ENCODE assay signal across 14 cellular contexts in the genomic region with DNA sequence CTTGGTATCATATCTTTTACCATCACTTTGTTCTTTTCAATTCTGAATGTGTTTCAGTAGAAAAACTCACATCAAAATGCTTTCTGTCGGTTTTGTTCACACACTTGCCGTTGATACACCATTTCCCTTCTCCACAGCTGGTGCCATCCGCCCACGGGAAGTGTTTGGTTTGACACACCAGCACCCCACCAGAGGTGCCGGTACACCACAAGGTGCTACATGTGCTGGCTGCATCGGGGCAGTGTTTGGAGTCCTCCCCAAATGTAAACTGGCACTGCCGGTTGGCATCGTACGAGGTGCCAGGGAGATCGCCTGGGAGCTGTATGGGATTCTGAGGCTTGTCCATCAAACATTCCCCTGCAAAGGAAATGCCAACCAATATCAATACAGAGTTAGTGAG. TPM values are rescaled to one million over a fixed set of nuclear protein-coding genes. Genes with fewer than 3 reads are reported as not detected.
DNase-seq lines count a peak whose midpoint lies in the region; ATAC-seq and TF ChIP-seq lines count a peak whose summit lies in the region.
"Had no signal": no experiment of that assay in that cellular context is flagged by ENCODE, and none has a peak within 500 bp of the region (broad histone marks: within the 10 kb centered on the region; RNA-seq: fewer than 3 reads in every experiment).

No MANE protein-coding gene starts in this region.

- DNase-seq in HFFc6 (no peak), epithelial cell of prostate (ENCODE audit: low read depth, low spot score) (no peak), neural crest cell (ENCODE audit: low read depth, low spot score) (no peak), HCEC 1CT (no peak), KG1 (lab: John Stamatoyannopoulos, UW) (no peak)
- DNase-seq: effector CD8-positive, alpha-beta T cell; NCI-H2227 treated with DMSO at 0.1 percent for 48 hours; stimulated activated naive B cell treated with anti-CD40 and anti-IgM and Interleukin-4, amounts not matched to agents 10 μg/mL and 1 μg/mL and 100 μg/mL, for 72 hours had no signal

- H3K27me3 ChIP-seq in ACC112 (ENCODE audit: insufficient read depth, low read length) = no peaks in the 10 kb centered on the region

- H3K36me3 Mint-ChIP-seq in HFFc6 (ENCODE audit: low read depth) = peaks cover 79% of the 10 kb centered on the region
- H3K36me3 Mint-ChIP-seq in neural crest cell (ENCODE audit: low read depth) = peaks cover 28% of the 10 kb centered on the region
- H3K36me3 Mint-ChIP-seq in activated T-helper 17 cell treated with anti-CD3 and anti-CD28 coated beads, Interleukin-2, amount 50 U/mL, for 72 hours (ENCODE audit: low read depth) = no peaks in the 10 kb centered on the region
- H3K36me3 Mint-ChIP-seq: activated naive CD8-positive, alpha-beta T cell; CD8-positive, alpha-beta T cell; stimulated activated naive B cell treated with anti-CD40 and anti-IgM and Interleukin-4, amounts not matched to agents 10 μg/mL and 1 μg/mL and 100 μg/mL, for 72 hours had no signal

- H3K27ac ChIP-seq in ACC112 (ENCODE audit: low read depth, low read length) (peak overlapping the region; percentile 93), epithelial cell of prostate (peak overlapping the region; percentile 66)

- peaks cover 72% of the 10 kb centered on the region for H3K4me1 Mint-ChIP-seq in HFFc6 (ENCODE audit: low read depth)
- H3K4me1 Mint-ChIP-seq in neural crest cell = peaks cover 45% of the 10 kb centered on the region
- H3K4me1 Mint-ChIP-seq in activated T-helper 17 cell treated with anti-CD3 and anti-CD28 coated beads, Interleukin-2, amount 50 U/mL, for 72 hours = no peaks in the 10 kb centered on the region

- H3K4me3 Mint-ChIP-seq in HFFc6 = peak overlapping the region; percentile 94
- peak overlapping the region; percentile 75 for H3K4me3 Mint-ChIP-seq in neural crest cell
- H3K4me3 Mint-ChIP-seq in activated T-helper 17 cell treated with anti-CD3 and anti-CD28 coated beads, Interleukin-2, amount 50 U/mL, for 72 hours = no peak overlapping the region
- H3K4me3 Mint-ChIP-seq: activated naive CD8-positive, alpha-beta T cell; CD8-positive, alpha-beta T cell; stimulated activated naive B cell treated with anti-CD40 and anti-IgM and Interleukin-4, amounts not matched to agents 10 μg/mL and 1 μg/mL and 100 μg/mL, for 72 hours had no signal

- peaks cover 54% of the 10 kb centered on the region for H3K36me3 ChIP-seq in ACC112 (ENCODE audit: insufficient read depth, low read length)

- H3K4me1 ChIP-seq in ACC112 (ENCODE audit: control insufficient read depth, insufficient read depth, low read length, unreplicated experiment) = peaks cover 59% of the 10 kb centered on the region

- peaks cover 33% of the 10 kb centered on the region for H3K79me2 ChIP-seq in ACC112 (ENCODE audit: control insufficient read depth, insufficient read depth, low read length, unreplicated experiment)

- H3K27ac Mint-ChIP-seq in HFFc6 (peak overlapping the region; percentile 64), neural crest cell (ENCODE audit: unreplicated experiment) (no peak overlapping the region)
- H3K27ac Mint-ChIP-seq in activated T-helper 17 cell treated with anti-CD3 and anti-CD28 coated beads, Interleukin-2, amount 50 U/mL, for 72 hours = no peak overlapping the region
- H3K27ac Mint-ChIP-seq: activated naive CD8-positive, alpha-beta T cell; CD8-positive, alpha-beta T cell; stimulated activated naive B cell treated with anti-CD40 and anti-IgM and Interleukin-4, amounts not matched to agents 10 μg/mL and 1 μg/mL and 100 μg/mL, for 72 hours had no signal

- H3K27me3 Mint-ChIP-seq in HFFc6 (ENCODE audit: insufficient read depth) (peaks cover 29% of the 10 kb centered on the region), neural crest cell (ENCODE audit: low read depth) (peaks cover 3% of the 10 kb centered on the region)
- H3K27me3 Mint-ChIP-seq in activated T-helper 17 cell treated with anti-CD3 and anti-CD28 coated beads, Interleukin-2, amount 50 U/mL, for 72 hours = peaks cover 54% of the 10 kb centered on the region

- no peak for TF ChIP-seq CTCF in HFFc6 (IDR thresholded peaks at IDR 0.05)
- no peak for TF ChIP-seq CTCF in neural crest cell (conservative IDR thresholded peaks at IDR 0.05)

- no peak overlapping the region for H2AFZ ChIP-seq in ACC112 (ENCODE audit: low read length, unreplicated experiment)

- no peak for ATAC-seq in HG03460 (IDR thresholded peaks at IDR 0.05; ENCODE audit: unreplicated experiment)
- ATAC-seq in activated T-helper 17 cell treated with anti-CD3 and anti-CD28 coated beads, Interleukin-2, amount 50 U/mL, for 72 hours (replicated peaks) = no peak
- ATAC-seq: CD8-positive, alpha-beta T cell; stimulated activated naive B cell treated with anti-CD40 and anti-IgM and Interleukin-4, amounts not matched to agents 10 μg/mL and 1 μg/mL and 100 μg/mL, for 72 hours had no signal

- H3K4me3 ChIP-seq in ACC112 (ENCODE audit: low read depth, low read length) = peak overlapping the region; percentile 59
- H3K4me3 ChIP-seq: HAP-1 had no signal

- H3K9me3 Mint-ChIP-seq in HFFc6 (peaks cover 14% of the 10 kb centered on the region), neural crest cell (no peaks in the 10 kb centered on the region)
- H3K9me3 Mint-ChIP-seq in activated T-helper 17 cell treated with anti-CD3 and anti-CD28 coated beads, Interleukin-2, amount 50 U/mL, for 72 hours = no peaks in the 10 kb centered on the region
- H3K9me3 Mint-ChIP-seq: CD8-positive, alpha-beta T cell; stimulated activated naive B cell treated with anti-CD40 and anti-IgM and Interleukin-4, amounts not matched to agents 10 μg/mL and 1 μg/mL and 100 μg/mL, for 72 hours had no signal

RNA-seq across cellular contexts. Expression of a gene that starts 5.0 kb away (rescaled TPM):
- total RNA-seq in HFFc6 (2021; fragmentation: NEBNext Ultra II Directional; extraction: Animal tissue kit (Norgen Biotek cat#: 25700)) = 100 to 1,000 TPM; 229 to 346 (median 292) TPM
- total RNA-seq in neural crest cell = 31.9 and 35.9 TPM in 2 replicates
- total RNA-seq in activated T-helper 17 cell treated with anti-CD3 and anti-CD28 coated beads, Interleukin-2, amount 50 U/mL, for 72 hours = under 1 TPM in 1 of 2 donors, not detected in 1; 0.05 TPM
- total RNA-seq: CD8-positive, alpha-beta T cell had no signal

Comparison
In these comparisons a context has a peak if more than half of its experiments do, and no peak if none do; other contexts are left out.
1. RNA of a gene that starts 5.0 kb away (total RNA-seq): 229 to 346 TPM in HFFc6 and 31.9 to 35.9 TPM in neural crest cell; 0.05 TPM in activated T-helper 17 cell treated with anti-CD3 and anti-CD28 coated beads, Interleukin-2, amount 50 U/mL, for 72 hours; every median in the first group is over 10 times any median in the second.